Comparison of ENCODE assay signal across 2 cellular contexts in the genomic region with DNA sequence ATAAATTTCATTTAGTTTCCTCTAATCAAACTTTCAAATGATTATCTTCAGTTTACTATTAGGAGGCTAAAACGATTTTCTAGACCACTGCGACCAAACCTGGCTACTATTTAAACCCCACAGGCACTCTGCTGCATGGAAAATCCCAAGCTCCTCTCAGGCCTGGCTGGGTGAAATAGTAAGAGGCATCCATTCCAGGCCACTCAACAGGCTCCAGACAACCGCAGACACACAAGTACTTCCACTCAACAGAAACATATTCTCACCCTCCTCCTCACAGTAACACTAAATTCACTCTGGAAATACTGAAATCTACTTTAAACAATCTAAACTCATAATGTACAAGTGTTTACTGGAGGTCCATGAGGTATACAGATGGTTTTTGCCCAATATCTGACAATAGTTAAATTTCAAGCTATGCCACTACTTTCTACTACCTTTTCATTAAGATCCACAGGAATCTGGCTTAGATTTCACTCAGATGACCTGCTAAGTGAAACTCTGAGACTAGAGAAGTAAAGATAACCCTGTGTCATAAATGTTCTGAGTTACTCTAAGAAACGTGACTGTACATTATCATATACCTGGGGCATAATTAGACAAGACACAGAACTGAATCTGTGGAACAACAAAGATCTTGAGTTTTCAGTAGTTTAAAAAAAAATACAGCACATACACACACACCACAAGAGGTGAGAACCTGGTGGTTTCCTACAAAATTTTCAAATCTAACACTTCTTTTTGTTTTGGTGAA.
TF ChIP-seq lines count a peak whose summit lies in the region.

No MANE protein-coding gene starts in this region.

TF ChIP-seq in HEK293, 187 proteins besides CTCF, POLR2A, EP300 and RAD21:
- TF ChIP-seq PRDM1 (tag by site-specific recombination; IDR thresholded peaks at IDR 0.05) (peak; percentile 41; the same call in 1 of the 2 replicates), ZNF747 (tag by site-specific recombination; IDR thresholded peaks at IDR 0.05) (no peak)

TF ChIP-seq in GM12878, 131 proteins besides CTCF, POLR2A, EP300 and RAD21:
- TF ChIP-seq HDAC6 (IDR thresholded peaks at IDR 0.05; ENCODE audit: unreplicated experiment) (no peak), LARP7 (IDR thresholded peaks at IDR 0.05) (no peak), CHD4 (IDR thresholded peaks at IDR 0.05) (no peak), TCF7 (IDR thresholded peaks at IDR 0.05; ENCODE audit: borderline replicate concordance) (no peak), BMI1 (IDR thresholded peaks at IDR 0.05; ENCODE audit: borderline replicate concordance) (no peak), MYC (IDR thresholded peaks at IDR 0.05; ENCODE audit: insufficient read depth, insufficient read length, insufficient replicate concordance, low read length, severe bottlenecking) (no peak), TCF3 (IDR thresholded peaks at IDR 0.05; ENCODE audit: borderline replicate concordance, insufficient read depth, low read depth, low read length) (no peak), SIN3A (IDR thresholded peaks at IDR 0.05; ENCODE audit: low read depth, low read length) (no peak), ASH2L (IDR thresholded peaks at IDR 0.05; ENCODE audit: borderline replicate concordance, low read depth) (no peak), TARDBP (IDR thresholded peaks at IDR 0.05; ENCODE audit: borderline replicate concordance) (no peak), TBL1XR1 (IDR thresholded peaks at IDR 0.05; ENCODE audit: low read depth, low read length) (no peak), CHD1 (IDR thresholded peaks at IDR 0.05; ENCODE audit: low read depth, low read length) (no peak), ZNF24 (IDR thresholded peaks at IDR 0.05) (no peak)
- TF ChIP-seq, protein P1, sequence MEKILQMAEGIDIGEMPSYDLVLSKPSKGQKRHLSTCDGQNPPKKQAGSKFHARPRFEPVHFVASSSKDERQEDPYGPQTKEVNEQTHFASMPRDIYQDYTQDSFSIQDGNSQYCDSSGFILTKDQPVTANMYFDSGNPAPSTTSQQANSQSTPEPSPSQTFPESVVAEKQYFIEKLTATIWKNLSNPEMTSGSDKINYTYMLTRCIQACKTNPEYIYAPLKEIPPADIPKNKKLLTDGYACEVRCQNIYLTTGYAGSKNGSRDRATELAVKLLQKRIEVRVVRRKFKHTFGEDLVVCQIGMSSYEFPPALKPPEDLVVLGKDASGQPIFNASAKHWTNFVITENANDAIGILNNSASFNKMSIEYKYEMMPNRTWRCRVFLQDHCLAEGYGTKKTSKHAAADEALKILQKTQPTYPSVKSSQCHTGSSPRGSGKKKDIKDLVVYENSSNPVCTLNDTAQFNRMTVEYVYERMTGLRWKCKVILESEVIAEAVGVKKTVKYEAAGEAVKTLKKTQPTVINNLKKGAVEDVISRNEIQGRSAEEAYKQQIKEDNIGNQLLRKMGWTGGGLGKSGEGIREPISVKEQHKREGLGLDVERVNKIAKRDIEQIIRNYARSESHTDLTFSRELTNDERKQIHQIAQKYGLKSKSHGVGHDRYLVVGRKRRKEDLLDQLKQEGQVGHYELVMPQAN (conservative IDR thresholded peaks at IDR 0.05) = no peak
- TF ChIP-seq, protein P2, sequence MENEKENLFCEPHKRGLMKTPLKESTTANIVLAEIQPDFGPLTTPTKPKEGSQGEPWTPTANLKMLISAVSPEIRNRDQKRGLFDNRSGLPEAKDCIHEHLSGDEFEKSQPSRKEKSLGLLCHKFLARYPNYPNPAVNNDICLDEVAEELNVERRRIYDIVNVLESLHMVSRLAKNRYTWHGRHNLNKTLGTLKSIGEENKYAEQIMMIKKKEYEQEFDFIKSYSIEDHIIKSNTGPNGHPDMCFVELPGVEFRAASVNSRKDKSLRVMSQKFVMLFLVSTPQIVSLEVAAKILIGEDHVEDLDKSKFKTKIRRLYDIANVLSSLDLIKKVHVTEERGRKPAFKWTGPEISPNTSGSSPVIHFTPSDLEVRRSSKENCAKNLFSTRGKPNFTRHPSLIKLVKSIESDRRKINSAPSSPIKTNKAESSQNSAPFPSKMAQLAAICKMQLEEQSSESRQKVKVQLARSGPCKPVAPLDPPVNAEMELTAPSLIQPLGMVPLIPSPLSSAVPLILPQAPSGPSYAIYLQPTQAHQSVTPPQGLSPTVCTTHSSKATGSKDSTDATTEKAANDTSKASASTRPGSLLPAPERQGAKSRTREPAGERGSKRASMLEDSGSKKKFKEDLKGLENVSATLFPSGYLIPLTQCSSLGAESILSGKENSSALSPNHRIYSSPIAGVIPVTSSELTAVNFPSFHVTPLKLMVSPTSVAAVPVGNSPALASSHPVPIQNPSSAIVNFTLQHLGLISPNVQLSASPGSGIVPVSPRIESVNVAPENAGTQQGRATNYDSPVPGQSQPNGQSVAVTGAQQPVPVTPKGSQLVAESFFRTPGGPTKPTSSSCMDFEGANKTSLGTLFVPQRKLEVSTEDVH (IDR thresholded peaks at IDR 0.05; ENCODE audit: low read depth, partially characterized antibody) = no peak
- TF ChIP-seq, protein P3, sequence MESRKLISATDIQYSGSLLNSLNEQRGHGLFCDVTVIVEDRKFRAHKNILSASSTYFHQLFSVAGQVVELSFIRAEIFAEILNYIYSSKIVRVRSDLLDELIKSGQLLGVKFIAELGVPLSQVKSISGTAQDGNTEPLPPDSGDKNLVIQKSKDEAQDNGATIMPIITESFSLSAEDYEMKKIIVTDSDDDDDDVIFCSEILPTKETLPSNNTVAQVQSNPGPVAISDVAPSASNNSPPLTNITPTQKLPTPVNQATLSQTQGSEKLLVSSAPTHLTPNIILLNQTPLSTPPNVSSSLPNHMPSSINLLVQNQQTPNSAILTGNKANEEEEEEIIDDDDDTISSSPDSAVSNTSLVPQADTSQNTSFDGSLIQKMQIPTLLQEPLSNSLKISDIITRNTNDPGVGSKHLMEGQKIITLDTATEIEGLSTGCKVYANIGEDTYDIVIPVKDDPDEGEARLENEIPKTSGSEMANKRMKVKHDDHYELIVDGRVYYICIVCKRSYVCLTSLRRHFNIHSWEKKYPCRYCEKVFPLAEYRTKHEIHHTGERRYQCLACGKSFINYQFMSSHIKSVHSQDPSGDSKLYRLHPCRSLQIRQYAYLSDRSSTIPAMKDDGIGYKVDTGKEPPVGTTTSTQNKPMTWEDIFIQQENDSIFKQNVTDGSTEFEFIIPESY (IDR thresholded peaks at IDR 0.05) = no peak
- TF ChIP-seq, protein P4, sequence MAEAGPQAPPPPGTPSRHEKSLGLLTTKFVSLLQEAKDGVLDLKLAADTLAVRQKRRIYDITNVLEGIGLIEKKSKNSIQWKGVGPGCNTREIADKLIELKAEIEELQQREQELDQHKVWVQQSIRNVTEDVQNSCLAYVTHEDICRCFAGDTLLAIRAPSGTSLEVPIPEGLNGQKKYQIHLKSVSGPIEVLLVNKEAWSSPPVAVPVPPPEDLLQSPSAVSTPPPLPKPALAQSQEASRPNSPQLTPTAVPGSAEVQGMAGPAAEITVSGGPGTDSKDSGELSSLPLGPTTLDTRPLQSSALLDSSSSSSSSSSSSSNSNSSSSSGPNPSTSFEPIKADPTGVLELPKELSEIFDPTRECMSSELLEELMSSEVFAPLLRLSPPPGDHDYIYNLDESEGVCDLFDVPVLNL (IDR thresholded peaks at IDR 0.05; ENCODE audit: low read depth, low read length) = no peak
TF ChIP-seq in GM12878: peak in this region for 0.
